Comparison of ENCODE assay signal across 14 cellular contexts in the genomic region with DNA sequence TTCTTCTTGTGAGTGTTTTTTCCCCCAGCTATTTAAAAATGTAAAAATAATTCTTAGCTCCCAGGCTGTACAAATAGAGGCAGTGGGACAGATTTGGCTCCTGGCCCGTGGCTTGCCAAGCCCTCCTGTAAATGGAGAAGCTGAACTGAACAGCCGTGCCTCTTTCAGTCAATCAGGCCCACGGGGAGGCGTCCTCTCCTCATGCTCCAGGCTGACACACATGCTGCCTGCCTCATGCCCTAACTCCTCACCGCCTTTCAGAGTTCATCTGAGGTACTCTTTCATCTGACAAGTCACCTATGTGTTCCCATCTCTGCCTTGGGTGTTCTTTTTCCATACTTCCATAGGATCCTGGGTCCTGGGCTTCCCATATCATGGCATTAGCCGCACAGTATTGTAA. TPM values are rescaled to one million over a fixed set of nuclear protein-coding genes. Genes with fewer than 3 reads are reported as not detected.
DNase-seq lines count a peak whose midpoint lies in the region; ATAC-seq and TF ChIP-seq lines count a peak whose summit lies in the region.
"Had no signal": no experiment of that assay in that cellular context is flagged by ENCODE, and none has a peak within 500 bp of the region (broad histone marks: within the 10 kb centered on the region; RNA-seq: fewer than 3 reads in every experiment).

No MANE protein-coding gene starts in this region.

- TF ChIP-seq CTCF in CD14-positive monocyte (IDR thresholded peaks at IDR 0.05), result peak; percentile 11
- no peak; the same call in 1 of the 2 replicates for TF ChIP-seq CTCF in IMR-90 (conservative IDR thresholded peaks at IDR 0.05; ENCODE audit: low read depth, low read length)
- TF ChIP-seq CTCF in mesothelial cell of epicardium (IDR thresholded peaks at IDR 0.05; ENCODE audit: unreplicated experiment), result no peak

- no peak overlapping the region for H3K23ac ChIP-seq in IMR-90 (ENCODE audit: low read depth, low read length)

- BruUV-seq in IMR-90 (replicated peaks; lab: Mats Ljungman, UMichigan), result no TSS peak

- no peak overlapping the region for H4K91ac ChIP-seq in IMR-90 (ENCODE audit: insufficient read depth, low read depth, low read length)

- H4K8ac ChIP-seq in IMR-90 (ENCODE audit: low read depth in 2 of 2, low read length in 2 of 2), result no peak overlapping the region

- H2AFZ ChIP-seq in IMR-90 (replicated peaks; ENCODE audit: low read length, poor library complexity), result no peak overlapping the region

- H2AK5ac ChIP-seq in IMR-90 (ENCODE audit: low read depth, low read length), result peak overlapping the region; percentile 40; the same call in 1 of the 2 replicates

- no peak overlapping the region for H2AK9ac ChIP-seq in IMR-90 (replicated peaks; ENCODE audit: low read depth, low read length, poor library complexity)

- no peaks in the 10 kb centered on the region for H3K27me3 ChIP-seq in IMR-90 (ENCODE audit: control insufficient read depth, insufficient read depth, low read length)
- H3K27me3 ChIP-seq: MG63 had no signal

- H3K36me3 ChIP-seq in IMR-90 (ENCODE audit: control insufficient read depth, insufficient read depth, low read length), result no peaks in the 10 kb centered on the region
- H3K36me3 ChIP-seq: HAP-1, MG63 had no signal

- no peak overlapping the region for H3K27ac ChIP-seq in IMR-90 (ENCODE audit: insufficient read depth, low read length)
- H3K27ac ChIP-seq: HL-60 had no signal

- POLR2A ChIA-PET in IMR-90 (lab: Charles Lee; ENCODE audit: unreplicated experiment), result no interaction called here

- dilution Hi-C loops in IMR-90 (cut with HindIII; ENCODE audit: low sequenced_read_pairs, unreplicated experiment), result no loop called here

- H3K9me3 Mint-ChIP-seq in CD14-positive monocyte (no peaks in the 10 kb centered on the region), mesothelial cell of epicardium (no peaks in the 10 kb centered on the region)
- no peaks in the 10 kb centered on the region for H3K9me3 Mint-ChIP-seq in activated naive CD8-positive, alpha-beta T cell (ENCODE audit: low read depth)
- no peaks in the 10 kb centered on the region for H3K9me3 Mint-ChIP-seq in natural killer cell treated with Interleukin-12 subunit alpha and Interleukin-12 subunit beta and Interleukin-15 and Interleukin-18, amount 100 ng/mL, for 72 hours

- H3K27me3 Mint-ChIP-seq in CD14-positive monocyte (ENCODE audit: low read depth in 3 of 3) (peaks cover 0 to 5% (median 0%) of the 10 kb centered on the region in 3 donors), mesothelial cell of epicardium (ENCODE audit: low read depth) (no peaks in the 10 kb centered on the region)
- H3K27me3 Mint-ChIP-seq in activated naive CD8-positive, alpha-beta T cell, result no peaks in the 10 kb centered on the region
- no peaks in the 10 kb centered on the region for H3K27me3 Mint-ChIP-seq in natural killer cell treated with Interleukin-12 subunit alpha and Interleukin-12 subunit beta and Interleukin-15 and Interleukin-18, amount 100 ng/mL, for 72 hours

- no peaks in the 10 kb centered on the region for H4K20me1 ChIP-seq in IMR-90 (ENCODE audit: insufficient read depth, low read length)

- CTCF ChIA-PET in IMR-90 (lab: Yijun Ruan, JAX), result no interaction called here

- no peak overlapping the region for H3K18ac ChIP-seq in IMR-90 (ENCODE audit: low read depth, low read length)

- no peak overlapping the region for H3K4me2 ChIP-seq in IMR-90 (ENCODE audit: low read depth, low read length)

- DNase-seq in CD14-positive monocyte (ENCODE audit: low spot score) (peak; percentile 49), IMR-90 (peak; percentile 19), midbrain (lab: John Stamatoyannopoulos, UW) (peak; percentile 18), NCI-H187 (lab: John Stamatoyannopoulos, UW) (no peak), mesothelial cell of epicardium (ENCODE audit: low spot score in 2 of 2, unreplicated experiment in 2 of 2) (no peak), SW 1271 (lab: John Stamatoyannopoulos, UW) (no peak)
- no peak for DNase-seq in natural killer cell treated with Interleukin-12 subunit alpha and Interleukin-12 subunit beta and Interleukin-15 and Interleukin-18, amount 100 ng/mL, for 72 hours (ENCODE audit: low spot score)
- DNase-seq: MG63, NCI-H446 treated with DMSO at 0.1 percent for 48 hours had no signal

- no peaks in the 10 kb centered on the region for H3K79me1 ChIP-seq in IMR-90 (ENCODE audit: low read depth in 1 of 2, low read length in 2 of 2)

- H3K4me1 Mint-ChIP-seq in CD14-positive monocyte (peaks cover 43% of the 10 kb centered on the region), mesothelial cell of epicardium (peaks cover 6% of the 10 kb centered on the region)
- H3K4me1 Mint-ChIP-seq in activated naive CD8-positive, alpha-beta T cell (ENCODE audit: low read depth), result peaks cover 35% of the 10 kb centered on the region
- H3K4me1 Mint-ChIP-seq in natural killer cell treated with Interleukin-12 subunit alpha and Interleukin-12 subunit beta and Interleukin-15 and Interleukin-18, amount 100 ng/mL, for 72 hours (ENCODE audit: low read depth in 2 of 2), result peaks cover 59 to 60% of the 10 kb centered on the region in 2 donors

- 0 out of 2 replicates have a peak overlapping the region, but pooled peaks have one; percentile 35 for H3K14ac ChIP-seq in IMR-90 (replicated peaks; ENCODE audit: low read depth, low read length)

- peaks cover 87 to 96% of the 10 kb centered on the region in 2 donors for H3K36me3 Mint-ChIP-seq in CD14-positive monocyte
- H3K36me3 Mint-ChIP-seq in activated naive CD8-positive, alpha-beta T cell, result peaks cover 12% of the 10 kb centered on the region
- no peaks in the 10 kb centered on the region for H3K36me3 Mint-ChIP-seq in mesothelial cell of epicardium
- H3K36me3 Mint-ChIP-seq in natural killer cell treated with Interleukin-12 subunit alpha and Interleukin-12 subunit beta and Interleukin-15 and Interleukin-18, amount 100 ng/mL, for 72 hours, result peaks cover 51% of the 10 kb centered on the region

- H2BK15ac ChIP-seq in IMR-90 (ENCODE audit: low read depth, low read length), result no peak overlapping the region

- peaks cover 10% of the 10 kb centered on the region for H3K4me1 ChIP-seq in IMR-90 (ENCODE audit: control insufficient read depth, insufficient read depth, low read length)

- TF ChIP-seq POLR2A in IMR-90 (IDR thresholded peaks at IDR 0.05; ENCODE audit: low read depth, low read length), result no peak

- H3K27ac Mint-ChIP-seq in CD14-positive monocyte (peak overlapping the region in 5 of 7 donors; percentile 78 to 91 (median 83)), mesothelial cell of epicardium (no peak overlapping the region)
- H3K27ac Mint-ChIP-seq in activated naive CD8-positive, alpha-beta T cell, result peak overlapping the region; percentile 64
- peak overlapping the region in 1 of 2 donors; percentile 88 for H3K27ac Mint-ChIP-seq in natural killer cell treated with Interleukin-12 subunit alpha and Interleukin-12 subunit beta and Interleukin-15 and Interleukin-18, amount 100 ng/mL, for 72 hours

- H3K9me3 ChIP-seq in IMR-90 (ENCODE audit: control insufficient read depth, insufficient read depth, low read length), result no peaks in the 10 kb centered on the region
- H3K9me3 ChIP-seq: HAP-1, MG63 had no signal

- no peak overlapping the region for H4K5ac ChIP-seq in IMR-90 (ENCODE audit: low read depth, low read length)

- in situ Hi-C loops in IMR-90 (cut with MboI; ENCODE audit: low sequenced_read_pairs), result no loop called here

- H3K4ac ChIP-seq in IMR-90 (ENCODE audit: low read depth, low read length), result no peak overlapping the region

- H3K9ac ChIP-seq in IMR-90 (ENCODE audit: low read depth, low read length), result no peak overlapping the region

- no peak overlapping the region for H3K56ac ChIP-seq in IMR-90 (ENCODE audit: extremely low read depth, insufficient read depth, low read length)

- peaks cover 10% of the 10 kb centered on the region for H3K9me1 ChIP-seq in IMR-90 (ENCODE audit: insufficient read depth, low read length)

- intact Hi-C loops in CD14-positive monocyte (cut with micrococcal nuclease), result no loop called here
- intact Hi-C loops in IMR-90 (cut with micrococcal nuclease), result no loop called here

- H3K4me3 Mint-ChIP-seq in CD14-positive monocyte (peak overlapping the region in 1 of 2 donors; percentile 17), mesothelial cell of epicardium (no peak overlapping the region)
- no peak overlapping the region for H3K4me3 Mint-ChIP-seq in activated naive CD8-positive, alpha-beta T cell
- no peak overlapping the region for H3K4me3 Mint-ChIP-seq in natural killer cell treated with Interleukin-12 subunit alpha and Interleukin-12 subunit beta and Interleukin-15 and Interleukin-18, amount 100 ng/mL, for 72 hours

- no peak for TF ChIP-seq RAD21 in IMR-90 (IDR thresholded peaks at IDR 0.05; ENCODE audit: low read length)

- no peak overlapping the region for H2BK20ac ChIP-seq in IMR-90 (ENCODE audit: low read depth, low read length)

- H3K4me3 ChIP-seq in IMR-90 (ENCODE audit: insufficient read depth, low read depth, low read length), result no peak overlapping the region
- H3K4me3 ChIP-seq: HAP-1, MG63 had no signal

- WGBS in IMR-90 (ENCODE audit: extremely low coverage in 2 of 2, insufficient read length in 1 of 2), 2 experiments, result 39% methylated on average over 4 of the region's 6 CpGs; no CpG with 5 or more reads in 1 of the 2 experiments

- no peak for ATAC-seq in IMR-90 (ENCODE audit: low read depth)
- ATAC-seq in natural killer cell treated with Interleukin-12 subunit alpha and Interleukin-12 subunit beta and Interleukin-15 and Interleukin-18, amount 100 ng/mL, for 72 hours, result no peak

- H2BK5ac ChIP-seq in IMR-90 (ENCODE audit: low read depth, low read length, poor library complexity, severe bottlenecking), result no peak overlapping the region

- H2BK120ac ChIP-seq in IMR-90 (ENCODE audit: low read depth, low read length), result no peak overlapping the region

TF ChIP-seq in IMR-90, 13 proteins besides CTCF, POLR2A, EP300 and RAD21:
- TF ChIP-seq, protein P1, sequence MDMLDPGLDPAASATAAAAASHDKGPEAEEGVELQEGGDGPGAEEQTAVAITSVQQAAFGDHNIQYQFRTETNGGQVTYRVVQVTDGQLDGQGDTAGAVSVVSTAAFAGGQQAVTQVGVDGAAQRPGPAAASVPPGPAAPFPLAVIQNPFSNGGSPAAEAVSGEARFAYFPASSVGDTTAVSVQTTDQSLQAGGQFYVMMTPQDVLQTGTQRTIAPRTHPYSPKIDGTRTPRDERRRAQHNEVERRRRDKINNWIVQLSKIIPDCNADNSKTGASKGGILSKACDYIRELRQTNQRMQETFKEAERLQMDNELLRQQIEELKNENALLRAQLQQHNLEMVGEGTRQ (IDR thresholded peaks at IDR 0.05; ENCODE audit: low read depth, low read length), result no peak
- no peak for TF ChIP-seq MAFK (IDR thresholded peaks at IDR 0.05; ENCODE audit: low read depth, low read length)

RNA-seq across cellular contexts. Expression of a gene that starts 58.9 kb away (rescaled TPM):
- not detected for polyA plus RNA-seq in CD14-positive monocyte
- total RNA-seq in IMR-90 (2012; rRNA removed), result not detected in 2 replicates
- not detected in 2 replicates for polyA plus RNA-seq in IMR-90 (2012; rRNA removed)
- polyA plus RNA-seq in IMR-90 (2012; cell fraction: cytosol; rRNA removed), result not detected in 2 replicates
- not detected in 2 replicates for polyA plus RNA-seq in IMR-90 (2012; cell fraction: nucleus; rRNA removed; ENCODE audit: low replicate concordance)
- 0.13 TPM in 1 of 3 replicates, not detected in the others for total RNA-seq in mesothelial cell of epicardium
- not detected for total RNA-seq in natural killer cell treated with Interleukin-12 subunit alpha and Interleukin-12 subunit beta and Interleukin-15 and Interleukin-18, amount 100 ng/mL, for 72 hours
- total RNA-seq: astrocyte, RPMI7951 had no signal

Comparison
In these comparisons a context has a peak if more than half of its experiments do, and no peak if none do; other contexts are left out.
1. DNase-seq: peak in CD14-positive monocyte (single experiment), IMR-90 (single experiment) and midbrain (single experiment); none in NCI-H187 (0 of 2), mesothelial cell of epicardium (0 of 2), natural killer cell treated with Interleukin-12 subunit alpha and Interleukin-12 subunit beta and Interleukin-15 and Interleukin-18, amount 100 ng/mL, for 72 hours (single experiment) and SW 1271 (0 of 2).